ENCODE assay signal across 12 cellular contexts in genomic region chr12:14399871-14400270, GRCh38. TPM values are rescaled to one million over a fixed set of nuclear protein-coding genes. Genes with fewer than 3 reads are reported as not detected.
DNase-seq lines count a peak whose midpoint lies in the region; ATAC-seq, FAIRE-seq and TF ChIP-seq lines count a peak whose summit lies in the region.
"Had no signal": no experiment of that assay in that cellular context is flagged by ENCODE, and none has a peak within 500 bp of the region (broad histone marks: within the 10 kb centered on the region; RNA-seq: fewer than 3 reads in every experiment).

No MANE protein-coding gene starts in this region.

- no peak for ATAC-seq in HG03378 (IDR thresholded peaks at IDR 0.05; ENCODE audit: unreplicated experiment)

- peaks cover 4% of the 10 kb centered on the region for H4K20me1 ChIP-seq in endothelial cell of umbilical vein (replicated peaks; ENCODE audit: control insufficient read depth, extremely low read depth, insufficient read depth, low read length)

- H3K4me1 ChIP-seq in endothelial cell of umbilical vein (ENCODE audit: control insufficient read depth, extremely low read depth, insufficient read depth, low read length) (peaks cover 17% of the 10 kb centered on the region), spleen (peaks cover 22 to 100% (median 70%) of the 10 kb centered on the region in 6 donors), esophagus muscularis mucosa (peaks cover 30 to 42% (median 36%) of the 10 kb centered on the region in 4 donors), tibial nerve (peaks cover 0 to 34% (median 19%) of the 10 kb centered on the region in 4 donors)

- H3K4me1 Mint-ChIP-seq in activated CD4-positive, alpha-beta T cell treated with anti-CD3 and anti-CD28 coated beads, Interleukin-2, amount 10 ng/mL, durations not matched to agents 24 days and 14 days: peaks cover 70% of the 10 kb centered on the region

- no peak overlapping the region for H2AFZ ChIP-seq in endothelial cell of umbilical vein (ENCODE audit: low read depth, low read length)

- 71 to 85% (median 83%) methylated on average over 3 of the region's 3 CpGs for WGBS in spleen, 5 donors
- 94% methylated on average over 3 of the region's 3 CpGs for WGBS in esophagus muscularis mucosa
- WGBS in tibial nerve, 2 donors: 94 to 97% methylated on average over 3 of the region's 3 CpGs

- TF ChIP-seq CTCF in RWPE1 (conservative IDR thresholded peaks at IDR 0.05; ENCODE audit: low read depth): no peak
- no peak for TF ChIP-seq CTCF in endothelial cell of umbilical vein (IDR thresholded peaks at IDR 0.05; ENCODE audit: extremely low read depth in 1 of 2, insufficient read depth in 1 of 2, low read depth in 1 of 2, low read length in 2 of 2)
- TF ChIP-seq CTCF in spleen (IDR thresholded peaks at IDR 0.05 in 8 of 11, conservative IDR thresholded peaks at IDR 0.05 in 3 of 11): no peak
- no peak for TF ChIP-seq CTCF in esophagus muscularis mucosa (IDR thresholded peaks at IDR 0.05)
- no peak for TF ChIP-seq CTCF in tibial nerve (IDR thresholded peaks at IDR 0.05)

- H3K36me3 ChIP-seq in endothelial cell of umbilical vein (ENCODE audit: control insufficient read depth in 2 of 2, extremely low read depth in 1 of 2, insufficient read depth in 2 of 2, low read length in 2 of 2) (no peaks in the 10 kb centered on the region), spleen (no peaks in the 10 kb centered on the region), esophagus muscularis mucosa (no peaks in the 10 kb centered on the region), tibial nerve (peaks cover 0 to 17% (median 0%) of the 10 kb centered on the region in 3 donors)
- H3K36me3 ChIP-seq: right atrium auricular region had no signal

- H3K27me3 Mint-ChIP-seq in activated CD4-positive, alpha-beta T cell treated with anti-CD3 and anti-CD28 coated beads, Interleukin-2, amount 10 ng/mL, durations not matched to agents 24 days and 14 days: no peaks in the 10 kb centered on the region
- H3K27me3 Mint-ChIP-seq: dendritic cell treated with granulocyte-macrophage colony-stimulating factor and Interleukin-4, amounts not matched to agents 40 ng/mL and 50 ng/mL, for 4 days had no signal

- H3K4me3 ChIP-seq in endothelial cell of umbilical vein (replicated peaks in 1 of 3; ENCODE audit: insufficient read depth in 1 of 3, low read depth in 1 of 3, low read length in 3 of 3) (no peak overlapping the region), spleen (peak overlapping the region in 1 of 8 donors; percentile 21), esophagus muscularis mucosa (no peak overlapping the region), tibial nerve (no peak overlapping the region)
- H3K4me3 ChIP-seq: right atrium auricular region had no signal

- BruUV-seq in endothelial cell of umbilical vein (replicated peaks; lab: Mats Ljungman, UMichigan): no TSS peak

- H3K27ac ChIP-seq in RWPE1 (no peak overlapping the region), endothelial cell of umbilical vein (ENCODE audit: insufficient read depth, low read depth, low read length) (peak overlapping the region; percentile 25), spleen (peak overlapping the region in 7 of 8 donors; percentile 11 to 85 (median 55)), esophagus muscularis mucosa (replicated peaks in 1 of 4) (no peak overlapping the region), tibial nerve (no peak overlapping the region)
- H3K27ac ChIP-seq: right atrium auricular region had no signal

- H3K27ac Mint-ChIP-seq in activated CD4-positive, alpha-beta T cell treated with anti-CD3 and anti-CD28 coated beads, Interleukin-2, amount 10 ng/mL, durations not matched to agents 24 days and 14 days: peak overlapping the region; percentile 86

- intact Hi-C loops in activated CD4-positive, alpha-beta T cell treated with anti-CD3 and anti-CD28 coated beads, Interleukin-2, amount 10 ng/mL, durations not matched to agents 24 days and 14 days (cut with micrococcal nuclease): loop anchor here (2.0 kb wide), 1 partner anchor 15 kb away; no protein-coding TSS in a partner anchor
- intact Hi-C loops in endothelial cell of umbilical vein (cut with micrococcal nuclease) (loop anchor here (2.0 to 5.0 kb wide), 2 partner anchors 15 to 33 kb away; partner anchors contain the start of gene ATF7IP), spleen (cut with DNase I; ENCODE audit: low total_unique reads) (no loop called here), esophagus muscularis mucosa (cut with DNase I) (no loop called here)

- H3K9me3 ChIP-seq in endothelial cell of umbilical vein (replicated peaks; ENCODE audit: control insufficient read depth, insufficient read depth, low read length) (no peaks in the 10 kb centered on the region), spleen (peaks cover 0 to 34% (median 11%) of the 10 kb centered on the region in 8 donors), esophagus muscularis mucosa (peaks cover 0 to 29% (median 5%) of the 10 kb centered on the region in 4 donors), tibial nerve (peaks cover 0 to 32% (median 8%) of the 10 kb centered on the region in 4 donors)

- no peak overlapping the region for H3K9ac ChIP-seq in endothelial cell of umbilical vein (replicated peaks; ENCODE audit: extremely low read depth, insufficient read depth, low read length)

- H3K27me3 ChIP-seq in endothelial cell of umbilical vein (ENCODE audit: control insufficient read depth in 2 of 2, insufficient read depth in 2 of 2, low read length in 2 of 2) (no peaks in the 10 kb centered on the region), spleen (replicated peaks in 1 of 7) (no peaks in the 10 kb centered on the region), esophagus muscularis mucosa (no peaks in the 10 kb centered on the region), tibial nerve (no peaks in the 10 kb centered on the region)
- H3K27me3 ChIP-seq: right atrium auricular region had no signal

- peaks cover 4% of the 10 kb centered on the region for H3K9me3 Mint-ChIP-seq in activated CD4-positive, alpha-beta T cell treated with anti-CD3 and anti-CD28 coated beads, Interleukin-2, amount 10 ng/mL, durations not matched to agents 24 days and 14 days

- H3K9me1 ChIP-seq in endothelial cell of umbilical vein (replicated peaks; ENCODE audit: control insufficient read depth, extremely low read depth, insufficient read depth, low read length): no peaks in the 10 kb centered on the region

- H3K36me3 Mint-ChIP-seq in activated CD4-positive, alpha-beta T cell treated with anti-CD3 and anti-CD28 coated beads, Interleukin-2, amount 10 ng/mL, durations not matched to agents 24 days and 14 days (ENCODE audit: low read depth): peaks cover 24% of the 10 kb centered on the region

- peak overlapping the region; percentile 82 for H3K4me3 Mint-ChIP-seq in activated CD4-positive, alpha-beta T cell treated with anti-CD3 and anti-CD28 coated beads, Interleukin-2, amount 10 ng/mL, durations not matched to agents 24 days and 14 days
- H3K4me3 Mint-ChIP-seq: dendritic cell treated with granulocyte-macrophage colony-stimulating factor and Interleukin-4, amounts not matched to agents 40 ng/mL and 50 ng/mL, for 4 days had no signal

- DNase-seq in activated CD4-positive, alpha-beta T cell treated with anti-CD3 and anti-CD28 coated beads, Interleukin-2, amount 10 ng/mL, durations not matched to agents 24 days and 14 days: peak; percentile 67
- DNase-seq in activated CD4-positive, alpha-beta T cell treated with anti-CD3 and anti-CD28 coated beads, Interleukin-2, amount 50 U/mL, for 48 hours: no peak
- DNase-seq in RWPE1 (ENCODE audit: low spot score): peak; percentile 64
- peak; percentile 42 for DNase-seq in endothelial cell of umbilical vein (ENCODE audit: low read depth, low spot score)
- no peak for DNase-seq in spleen
- no peak for DNase-seq in esophagus muscularis mucosa (ENCODE audit: extremely low spot score)
- no peak for DNase-seq in tibial nerve (ENCODE audit: low spot score in 2 of 2)
- DNase-seq: kidney, NCI-H1417 had no signal

- H3K79me2 ChIP-seq in endothelial cell of umbilical vein (ENCODE audit: control insufficient read depth, insufficient read depth, low read length): peaks cover 83% of the 10 kb centered on the region

- no peak for TF ChIP-seq POLR2A in endothelial cell of umbilical vein (IDR thresholded peaks at IDR 0.05; ENCODE audit: low read depth, low read length)
- TF ChIP-seq POLR2A in spleen (IDR thresholded peaks at IDR 0.05): no peak
- no peak for TF ChIP-seq POLR2A in esophagus muscularis mucosa (IDR thresholded peaks at IDR 0.05; ENCODE audit: low read depth)
- no peak for TF ChIP-seq POLR2A in tibial nerve (IDR thresholded peaks at IDR 0.05)

- dilution Hi-C loops in endothelial cell of umbilical vein (cut with MboI; ENCODE audit: extremely low pct_ligation_motif_present, low sequenced_read_pairs): no loop called here

- peak; percentile 35 for FAIRE-seq in endothelial cell of umbilical vein (lab: Jason Lieb, UNC)

- TF ChIP-seq EP300 in esophagus muscularis mucosa (IDR thresholded peaks at IDR 0.05) (no peak), tibial nerve (IDR thresholded peaks at IDR 0.05) (no peak)

- POLR2A ChIA-PET in RWPE1 (lab: Yijun Ruan, JAX; ENCODE audit: low non-redundant PET): no interaction called here
- POLR2A ChIA-PET in endothelial cell of umbilical vein (lab: Charles Lee): no interaction called here

- CTCF ChIA-PET in RWPE1 (lab: Yijun Ruan, JAX): interaction anchor here (0.6 kb wide), 1 partner anchor 1373 kb away, joined by 3 read pairs; no protein-coding TSS in a partner anchor
- CTCF ChIA-PET in endothelial cell of umbilical vein (lab: Charles Lee): interaction anchor here (0.9 to 1.7 kb wide), 7 partner anchors 10 to 162 kb away, joined by 3 to 7 read pairs (median 3); partner anchors contain the start of gene ATF7IP

- peak overlapping the region; percentile 26 for H3K4me2 ChIP-seq in endothelial cell of umbilical vein (ENCODE audit: insufficient read depth, low read length)

TF ChIP-seq in endothelial cell of umbilical vein, 7 proteins besides CTCF, POLR2A, EP300 and RAD21 (continues in another document):
- peak; percentile 11 for TF ChIP-seq FOS (IDR thresholded peaks at IDR 0.05; ENCODE audit: borderline replicate concordance, insufficient read depth, low read length)

RNA-seq across cellular contexts. Expression of gene ATF7IP, which starts 34.4 kb away (rescaled TPM):
- total RNA-seq in activated CD4-positive, alpha-beta T cell treated with anti-CD3 and anti-CD28 coated beads, Interleukin-2, amount 10 ng/mL, durations not matched to agents 24 days and 14 days: 62.6 and 72.4 TPM in 2 replicates
- total RNA-seq in endothelial cell of umbilical vein: 72.4 and 73.5 TPM in 2 replicates
- 12.4 and 14.5 TPM in 2 replicates for polyA plus RNA-seq in endothelial cell of umbilical vein
- 9.7 and 10.4 TPM in 2 replicates for polyA plus RNA-seq in endothelial cell of umbilical vein (2011; cell fraction: cytosol; rRNA removed)
- polyA plus RNA-seq in endothelial cell of umbilical vein (2011; cell fraction: nucleus; rRNA removed): 31.8 and 35.1 TPM in 2 replicates
- 31.4 and 38.6 TPM in 2 replicates for polyA plus RNA-seq in endothelial cell of umbilical vein (2012)
- polyA minus RNA-seq in endothelial cell of umbilical vein: 77.2 and 80.3 TPM in 2 replicates
- 17.3 TPM for polyA minus RNA-seq in endothelial cell of umbilical vein (2011; cell fraction: cytosol; rRNA and poly(A)+ RNA removed)
- 100 and 127 TPM in 2 replicates for polyA minus RNA-seq in endothelial cell of umbilical vein (2011; cell fraction: nucleus; rRNA and poly(A)+ RNA removed)
- total RNA-seq in spleen: 100 to 1,000 TPM in 6 of 7 donors, 10 to 100 TPM in 1; 84.5 to 170 (median 132) TPM
- 10 to 100 TPM; 10.2 to 19.2 (median 15.7) TPM for polyA plus RNA-seq in spleen
- total RNA-seq in esophagus muscularis mucosa: 10 to 100 TPM; 26.8 to 43.2 (median 32.8) TPM
- 10 to 100 TPM; 35.5 to 63.4 (median 48.2) TPM for total RNA-seq in tibial nerve

Comparison
In these comparisons a context has a peak if more than half of its experiments do, and no peak if none do; other contexts are left out.
1. DNase-seq: peak in activated CD4-positive, alpha-beta T cell treated with anti-CD3 and anti-CD28 coated beads, Interleukin-2, amount 10 ng/mL, durations not matched to agents 24 days and 14 days (single experiment), RWPE1 (single experiment) and endothelial cell of umbilical vein (single experiment); none in activated CD4-positive, alpha-beta T cell treated with anti-CD3 and anti-CD28 coated beads, Interleukin-2, amount 50 U/mL, for 48 hours (0 of 2), spleen (single experiment), esophagus muscularis mucosa (single experiment) and tibial nerve (0 of 2).
2. H3K27ac ChIP-seq: peak in endothelial cell of umbilical vein (single experiment) and spleen (7 of 8); none in RWPE1 (single experiment), esophagus muscularis mucosa (0 of 4) and tibial nerve (0 of 4).
3. intact Hi-C loops: an anchor here in activated CD4-positive, alpha-beta T cell treated with anti-CD3 and anti-CD28 coated beads, Interleukin-2, amount 10 ng/mL, durations not matched to agents 24 days and 14 days (2.0 kb wide) and endothelial cell of umbilical vein (2.0 to 5.0 kb wide); none called in spleen and esophagus muscularis mucosa.